In the genomic region with DNA sequence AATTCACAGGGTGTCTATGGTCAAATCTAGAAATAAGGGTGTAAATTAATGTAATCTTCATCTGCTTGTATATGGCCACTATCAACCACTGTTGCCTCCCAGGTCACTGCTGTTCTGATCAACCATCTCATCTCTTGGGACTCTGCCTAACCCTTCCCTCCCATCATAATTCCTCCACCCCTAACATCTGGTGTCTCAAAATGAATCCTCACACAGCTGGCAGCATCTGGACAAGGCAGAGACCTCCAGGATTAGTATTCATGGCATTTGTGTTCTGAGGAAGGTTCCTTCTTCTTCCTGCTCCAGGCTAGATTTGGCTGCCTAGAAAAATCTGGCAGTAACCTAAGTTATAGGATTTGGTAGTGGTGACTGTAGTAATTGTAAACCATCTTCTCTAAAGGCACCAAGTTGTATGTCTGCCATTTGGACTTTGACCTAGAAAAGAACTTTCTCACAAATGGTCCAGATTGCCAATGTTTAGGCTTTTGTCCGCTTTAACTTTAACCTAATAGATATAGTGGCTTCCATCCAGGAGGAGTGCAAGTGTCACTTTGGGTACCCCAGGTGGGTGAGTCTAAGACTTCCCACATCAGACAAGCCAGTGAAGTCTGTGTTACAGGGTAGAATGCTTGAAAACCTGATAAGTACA, we compare ENCODE assay signal across 14 cellular contexts. TPM values are rescaled to one million over a fixed set of nuclear protein-coding genes. Genes with fewer than 3 reads are reported as not detected.
DNase-seq lines count a peak whose midpoint lies in the region; ATAC-seq and TF ChIP-seq lines count a peak whose summit lies in the region.
"Had no signal": no experiment of that assay in that cellular context is flagged by ENCODE, and none has a peak within 500 bp of the region (broad histone marks: within the 10 kb centered on the region; RNA-seq: fewer than 3 reads in every experiment).

No MANE protein-coding gene starts in this region.

- H3K27ac ChIP-seq in PC-9, result peak overlapping the region; percentile 92
- H3K27ac ChIP-seq in esophagus muscularis mucosa (replicated peaks in 1 of 4), result peak overlapping the region in 3 of 4 donors; percentile 19 to 47 (median 37)

- H4K20me1 ChIP-seq in PC-9 (ENCODE audit: insufficient read depth), result no peaks in the 10 kb centered on the region

- TF ChIP-seq CTCF in PC-9 (conservative IDR thresholded peaks at IDR 0.05) (no peak), esophagus muscularis mucosa (IDR thresholded peaks at IDR 0.05) (no peak), progenitor cell of endocrine pancreas (IDR thresholded peaks at IDR 0.05; ENCODE audit: unreplicated experiment) (no peak)

- POLR2A ChIA-PET in PC-9 (lab: Charles Lee; ENCODE audit: unreplicated experiment), result no interaction called here

- H3K4me1 ChIP-seq in PC-9 (replicated peaks; ENCODE audit: insufficient read depth) (peaks cover 62% of the 10 kb centered on the region), esophagus muscularis mucosa (peaks cover 12 to 45% (median 33%) of the 10 kb centered on the region in 4 donors)

- H3K27me3 ChIP-seq in PC-9 (ENCODE audit: insufficient read depth, low read depth) (no peaks in the 10 kb centered on the region), esophagus muscularis mucosa (no peaks in the 10 kb centered on the region)

- BruUV-seq in PC-9 (replicated peaks; lab: Mats Ljungman, UMichigan), result no TSS peak

- peak overlapping the region; percentile 13; the same call in 1 of the 2 replicates for H3K4me3 ChIP-seq in PC-9
- no peak overlapping the region for H3K4me3 ChIP-seq in esophagus muscularis mucosa

- no peak for TF ChIP-seq EP300 in esophagus muscularis mucosa (IDR thresholded peaks at IDR 0.05)

- intact Hi-C loops in PC-9 (cut with micrococcal nuclease; ENCODE audit: unreplicated experiment), result loop anchor here (5.0 to 10.0 kb wide), 4 partner anchors 338 to 1660 kb away; a partner anchor contains a TSS
- intact Hi-C loops in esophagus muscularis mucosa (cut with DNase I), result loop anchor here (5.0 kb wide), 3 partner anchors 73 to 168 kb away; a partner anchor contains a TSS

- WGBS in esophagus muscularis mucosa, result 89% methylated on average over 1 of the region's 1 CpG

- H3K9me2 ChIP-seq in PC-9 (ENCODE audit: insufficient read depth), result no peaks in the 10 kb centered on the region

- peaks cover 46% of the 10 kb centered on the region for H3K4me1 Mint-ChIP-seq in progenitor cell of endocrine pancreas (ENCODE audit: low read depth)

- H3K9me3 ChIP-seq in PC-9 (ENCODE audit: insufficient read depth, low read depth) (no peaks in the 10 kb centered on the region), esophagus muscularis mucosa (no peaks in the 10 kb centered on the region)

- H3F3A ChIP-seq in PC-9 (ENCODE audit: insufficient read depth, low read depth), result peaks cover 43% of the 10 kb centered on the region

- H3K4me2 ChIP-seq in PC-9, result peak overlapping the region; percentile 98

- TF ChIP-seq POLR2A in esophagus muscularis mucosa (IDR thresholded peaks at IDR 0.05; ENCODE audit: low read depth), result no peak
- TF ChIP-seq POLR2A in GM18505 (IDR thresholded peaks at IDR 0.05; ENCODE audit: borderline replicate concordance, extremely low read depth, insufficient read depth, insufficient read length), result no peak

- no peak overlapping the region for H2AFZ ChIP-seq in PC-9

- CTCF ChIA-PET in PC-9 (lab: Charles Lee), result no interaction called here

- H3K27ac Mint-ChIP-seq in progenitor cell of endocrine pancreas, result peak overlapping the region; percentile 86

- H3K9me3 Mint-ChIP-seq in progenitor cell of endocrine pancreas (ENCODE audit: low read depth), result peaks cover 3% of the 10 kb centered on the region
- H3K9me3 Mint-ChIP-seq: central memory CD8-positive, alpha-beta T cell had no signal

- no peaks in the 10 kb centered on the region for H3K36me3 ChIP-seq in PC-9 (ENCODE audit: low read depth)
- H3K36me3 ChIP-seq in esophagus muscularis mucosa, result no peaks in the 10 kb centered on the region

- DNase-seq in GM03348 (ENCODE audit: low spot score), result peak; percentile 29
- DNase-seq in PC-9, result no peak
- DNase-seq in esophagus muscularis mucosa (ENCODE audit: extremely low spot score), result no peak
- DNase-seq in progenitor cell of endocrine pancreas (ENCODE audit: low spot score, unreplicated experiment), result no peak
- DNase-seq in AG08395 (ENCODE audit: low spot score), result no peak
- DNase-seq: activated naive CD4-positive, alpha-beta T cell; GDM1; NCI-H1417; NCI-H526 treated with DMSO at 0.1 percent for 48 hours; stimulated activated CD4-positive, alpha-beta T cell treated with anti-CD3 and anti-CD28 coated beads, Interleukin-1b, Interleukin-23, amount 100 ng/mL, for 48 hours had no signal

- peaks cover 26% of the 10 kb centered on the region for H3K79me2 ChIP-seq in PC-9 (ENCODE audit: low read depth)

- no peaks in the 10 kb centered on the region for H3K27me3 Mint-ChIP-seq in progenitor cell of endocrine pancreas
- H3K27me3 Mint-ChIP-seq: central memory CD8-positive, alpha-beta T cell had no signal

- H3K36me3 Mint-ChIP-seq in progenitor cell of endocrine pancreas (ENCODE audit: insufficient read depth), result peaks cover 2% of the 10 kb centered on the region

- no peak for ATAC-seq in GM18505 (IDR thresholded peaks at IDR 0.05; ENCODE audit: unreplicated experiment)
- ATAC-seq in GM21390 (IDR thresholded peaks at IDR 0.05; ENCODE audit: unreplicated experiment), result no peak
- ATAC-seq in GM21717 (IDR thresholded peaks at IDR 0.05; ENCODE audit: unreplicated experiment), result no peak

- no peak overlapping the region for H3K4me3 Mint-ChIP-seq in progenitor cell of endocrine pancreas (ENCODE audit: low read depth)
- H3K4me3 Mint-ChIP-seq: central memory CD8-positive, alpha-beta T cell had no signal

RNA-seq across cellular contexts. Expression of a gene that starts 3.2 kb away (rescaled TPM):
- total RNA-seq in PC-9 (2021) (32.8 and 39.8 TPM in 2 replicates), esophagus muscularis mucosa (100 to 1,000 TPM in 1 of 4 donors, 10 to 100 TPM in 3; 71.0 to 127 (median 82.7) TPM), progenitor cell of endocrine pancreas (53.7 and 55.2 TPM in 2 replicates)
